In genomic region chr6:87118054-87118453, GRCh38 we compare ENCODE assay signal across 17 cellular contexts. TPM values are rescaled to one million over a fixed set of nuclear protein-coding genes. Genes with fewer than 3 reads are reported as not detected.
"Had no signal": no experiment of that assay in that cellular context is flagged by ENCODE, and none has a peak within 500 bp of the region (broad histone marks: within the 10 kb centered on the region; RNA-seq: fewer than 3 reads in every experiment).

No MANE protein-coding gene starts in this region.

- H3K27me3 ChIP-seq: brain microvascular endothelial cell, neural progenitor cell, pancreas, thyroid gland had no signal

- H3K4me3 ChIP-seq: esophagus muscularis mucosa, neural progenitor cell, pancreas, thyroid gland had no signal

- H3K9me3 ChIP-seq: esophagus muscularis mucosa, pancreas, thyroid gland had no signal

- H3K36me3 ChIP-seq: brain microvascular endothelial cell, esophagus muscularis mucosa, neural progenitor cell, pancreas, thyroid gland had no signal

- H3K4me1 ChIP-seq: neural progenitor cell, pancreas, thyroid gland had no signal

- H3K9me3 Mint-ChIP-seq: activated naive CD4-positive, alpha-beta T cell treated with anti-CD3 and anti-CD28 coated beads, Interleukin-2, amount 50 U/mL, for 72 hours had no signal

- H3K4me1 Mint-ChIP-seq: mesothelial cell of epicardium, neural progenitor cell had no signal

- ATAC-seq: activated naive CD4-positive, alpha-beta T cell treated with anti-CD3 and anti-CD28 coated beads, Interleukin-2, amount 50 U/mL, for 72 hours; pancreas had no signal

- H3K27ac Mint-ChIP-seq: activated naive CD4-positive, alpha-beta T cell treated with anti-CD3 and anti-CD28 coated beads, Interleukin-2, amount 50 U/mL, for 72 hours; endodermal cell; mesothelial cell of epicardium; neural progenitor cell had no signal

- H3K36me3 Mint-ChIP-seq: mesothelial cell of epicardium had no signal

- DNase-seq: activated CD4-positive, CD25-positive, alpha-beta regulatory T cell; amygdala; brain microvascular endothelial cell; endodermal cell; kidney; pancreas; retina; thyroid gland had no signal

- H3K27ac ChIP-seq: brain microvascular endothelial cell, esophagus muscularis mucosa, neural progenitor cell, pancreas, thyroid gland had no signal

- H3K4me3 Mint-ChIP-seq: endodermal cell, mesothelial cell of epicardium, neural progenitor cell had no signal

RNA-seq across cellular contexts. Expression of gene CGA, which starts 23.1 kb away (rescaled TPM):
- total RNA-seq: activated naive CD4-positive, alpha-beta T cell treated with anti-CD3 and anti-CD28 coated beads, Interleukin-2, amount 50 U/mL, for 72 hours; dermis microvascular lymphatic vessel endothelial cell; endodermal cell; esophagus muscularis mucosa; fibroblast of villous mesenchyme; kidney; mesothelial cell of epicardium; myocyte; skeletal muscle tissue; T-helper 2 cell treated with Interferon-gamma antibody and Interleukin-4, amounts not matched to agents 100 ng/mL and 5 ng/mL, for 36 hours; thyroid gland had no signal
